In genomic region chr5:122674412-122674811, GRCh38 we compare ENCODE assay signal across 31 cellular contexts.
"Had no signal": no experiment of that assay in that cellular context is flagged by ENCODE, and none has a peak within 500 bp of the region (broad histone marks: within the 10 kb centered on the region; RNA-seq: fewer than 3 reads in every experiment).

No MANE protein-coding gene starts in this region.

- H3K27ac ChIP-seq: adrenal gland, esophagus muscularis mucosa, gastroesophageal sphincter, parathyroid adenoma, psoas muscle, sigmoid colon, stomach, thyroid gland, upper lobe of right lung had no signal

- H3K27ac Mint-ChIP-seq: activated CD4-positive, alpha-beta T cell treated with anti-CD3 and anti-CD28 coated beads for 36 hours; activated naive CD4-positive, alpha-beta T cell treated with anti-CD3 and anti-CD28 coated beads for 36 hours; activated naive CD8-positive, alpha-beta T cell treated with anti-CD3 and anti-CD28 coated beads for 36 hours; brain; dendritic cell treated with granulocyte-macrophage colony-stimulating factor and Interleukin-4, amounts not matched to agents 40 ng/mL and 50 ng/mL, for 4 days; endodermal cell; memory B cell; naive thymus-derived CD4-positive, alpha-beta T cell; stimulated activated effector memory CD8-positive, alpha-beta T cell treated with anti-CD3 and anti-CD28 coated beads, Interleukin-12 subunit alpha, Interleukin-12 subunit beta, amount 100 ng/mL, for 72 hours; T-helper 2 cell treated with Interferon-gamma antibody and Interleukin-4, amounts not matched to agents 5 μg/mL and 100 μg/mL, for 36 hours had no signal

- DNase-seq: activated CD4-positive, alpha-beta T cell treated with anti-CD3 and anti-CD28 coated beads for 36 hours; activated CD4-positive, alpha-beta T cell treated with anti-CD3 and anti-CD28 coated beads, Interleukin-2, amount 50 U/mL, for 4 hours; activated CD4-positive, CD25-positive, alpha-beta regulatory T cell; activated effector memory CD4-positive, alpha-beta T cell treated with anti-CD3 and anti-CD28 coated beads, Interleukin-2, amount 50 U/mL, for 16 hours; activated naive CD4-positive, alpha-beta T cell treated with anti-CD3 and anti-CD28 coated beads for 36 hours; activated naive CD8-positive, alpha-beta T cell treated with anti-CD3 and anti-CD28 coated beads for 36 hours; activated T-cell treated with anti-CD3 and anti-CD28 coated beads for 4 hours; adrenal gland; aorta; caudate nucleus; endodermal cell; head of caudate nucleus; hippocampal formation; midbrain; naive thymus-derived CD4-positive, alpha-beta T cell; psoas muscle; sigmoid colon; small intestine; stimulated activated CD4-positive, alpha-beta T cell treated with anti-CD3 and anti-CD28 coated beads, Interleukin-4, amount 100 ng/mL, for 24 hours; stomach; T-helper 1 cell; thyroid gland; upper lobe of right lung had no signal

- H3K9ac ChIP-seq: parathyroid adenoma had no signal

- H3K36me3 ChIP-seq: adrenal gland, esophagus muscularis mucosa, gastroesophageal sphincter, sigmoid colon, stomach, thyroid gland, upper lobe of right lung had no signal

- H3K4me1 ChIP-seq: adrenal gland, esophagus muscularis mucosa, gastroesophageal sphincter, parathyroid adenoma, psoas muscle, sigmoid colon, stomach, thyroid gland, upper lobe of right lung had no signal

- H3K4me1 Mint-ChIP-seq: activated CD4-positive, alpha-beta T cell treated with anti-CD3 and anti-CD28 coated beads for 36 hours; activated naive CD8-positive, alpha-beta T cell treated with anti-CD3 and anti-CD28 coated beads for 36 hours; brain; endodermal cell; naive thymus-derived CD4-positive, alpha-beta T cell; stimulated activated effector memory CD8-positive, alpha-beta T cell treated with anti-CD3 and anti-CD28 coated beads, Interleukin-12 subunit alpha, Interleukin-12 subunit beta, amount 100 ng/mL, for 72 hours had no signal

- H3K4me3 Mint-ChIP-seq: activated CD4-positive, alpha-beta T cell treated with anti-CD3 and anti-CD28 coated beads for 36 hours; activated naive CD4-positive, alpha-beta T cell treated with anti-CD3 and anti-CD28 coated beads for 36 hours; activated naive CD8-positive, alpha-beta T cell treated with anti-CD3 and anti-CD28 coated beads for 36 hours; brain; dendritic cell treated with granulocyte-macrophage colony-stimulating factor and Interleukin-4, amounts not matched to agents 40 ng/mL and 50 ng/mL, for 4 days; endodermal cell; memory B cell; naive thymus-derived CD4-positive, alpha-beta T cell; stimulated activated effector memory CD8-positive, alpha-beta T cell treated with anti-CD3 and anti-CD28 coated beads, Interleukin-12 subunit alpha, Interleukin-12 subunit beta, amount 100 ng/mL, for 72 hours; T-helper 2 cell treated with Interferon-gamma antibody and Interleukin-4, amounts not matched to agents 5 μg/mL and 100 μg/mL, for 36 hours had no signal

- H3K36me3 Mint-ChIP-seq: activated naive CD8-positive, alpha-beta T cell treated with anti-CD3 and anti-CD28 coated beads for 36 hours; brain; naive thymus-derived CD4-positive, alpha-beta T cell; stimulated activated effector memory CD8-positive, alpha-beta T cell treated with anti-CD3 and anti-CD28 coated beads, Interleukin-12 subunit alpha, Interleukin-12 subunit beta, amount 100 ng/mL, for 72 hours had no signal

- H3K27me3 ChIP-seq: esophagus muscularis mucosa, sigmoid colon, thyroid gland, upper lobe of right lung had no signal

- H3K9me3 ChIP-seq: adrenal gland, esophagus muscularis mucosa, gastroesophageal sphincter, psoas muscle, sigmoid colon, stomach, thyroid gland, upper lobe of right lung had no signal

- ATAC-seq: activated CD4-positive, alpha-beta T cell treated with anti-CD3 and anti-CD28 coated beads for 36 hours; gastroesophageal sphincter; naive thymus-derived CD4-positive, alpha-beta T cell; psoas muscle; stimulated activated effector memory CD8-positive, alpha-beta T cell treated with anti-CD3 and anti-CD28 coated beads, Interleukin-12 subunit alpha, Interleukin-12 subunit beta, amount 100 ng/mL, for 72 hours; upper lobe of right lung had no signal

- H3K4me3 ChIP-seq: adrenal gland, esophagus muscularis mucosa, gastroesophageal sphincter, psoas muscle, sigmoid colon, stomach, thyroid gland, upper lobe of right lung had no signal

- H3K27me3 Mint-ChIP-seq: memory B cell had no signal
